In the genomic region with DNA sequence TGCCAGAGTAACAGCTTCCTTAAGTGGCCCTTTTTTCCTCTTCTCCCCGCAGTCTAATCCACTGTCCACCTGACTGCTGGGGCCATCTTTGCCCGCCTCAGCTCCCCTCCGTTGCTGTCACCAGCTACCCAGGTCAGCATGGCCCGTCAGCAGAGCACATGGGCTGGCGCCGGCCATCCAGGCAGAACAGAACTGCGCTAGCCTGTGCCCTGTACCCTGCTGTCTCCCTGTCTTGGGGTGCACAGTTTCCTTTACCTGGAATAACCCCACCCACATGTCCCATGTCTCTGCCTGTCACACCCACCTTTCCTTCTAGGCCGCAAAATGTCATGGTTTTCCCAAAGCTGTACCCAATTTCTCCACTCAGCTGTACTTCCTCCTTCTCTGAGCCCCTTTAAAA, we compare ENCODE assay signal across 15 cellular contexts. TPM values are rescaled to one million over a fixed set of nuclear protein-coding genes. Genes with fewer than 3 reads are reported as not detected.
A peak's percentile ranks its signal among the peaks of the same experiment; 100 is the strongest.
DNase-seq lines count a peak whose midpoint lies in the region; ATAC-seq and TF ChIP-seq lines count a peak whose summit lies in the region.
"Had no signal": no experiment of that assay in that cellular context is flagged by ENCODE, and none has a peak within 500 bp of the region (broad histone marks: within the 10 kb centered on the region; RNA-seq: fewer than 3 reads in every experiment).

No MANE protein-coding gene starts in this region.

- H3K9ac ChIP-seq in trophoblast cell (ENCODE audit: low read length): peak overlapping the region; percentile 20
- H3K9ac ChIP-seq: KMS-11 had no signal

- CTCF ChIA-PET in activated CD8-positive, alpha-beta T cell treated with anti-CD3 and anti-CD28 coated beads for 36 hours (lab: Charles Lee): no interaction called here

- no peak overlapping the region for H2BK5ac ChIP-seq in trophoblast cell (ENCODE audit: low read depth, low read length, poor library complexity)

- H2AFZ ChIP-seq in trophoblast cell (ENCODE audit: insufficient read depth, low read length, poor library complexity): no peak overlapping the region

- H3K4me2 ChIP-seq in trophoblast cell (ENCODE audit: low read length): no peak overlapping the region
- H3K4me2 ChIP-seq: KMS-11 had no signal

- no peak for TF ChIP-seq CTCF in C4-2B (conservative IDR thresholded peaks at IDR 0.05)
- no peak for TF ChIP-seq CTCF in dorsolateral prefrontal cortex (IDR thresholded peaks at IDR 0.05 in 54 of 56, conservative IDR thresholded peaks at IDR 0.05 in 2 of 56; ENCODE audit: low read depth in 1 of 56, partially characterized antibody in 56 of 56)
- no peak for TF ChIP-seq CTCF in activated CD8-positive, alpha-beta T cell treated with anti-CD3 and anti-CD28 coated beads for 36 hours (IDR thresholded peaks at IDR 0.05)
- TF ChIP-seq CTCF in left lung (IDR thresholded peaks at IDR 0.05): no peak
- TF ChIP-seq CTCF in mucosa of descending colon (IDR thresholded peaks at IDR 0.05): no peak

- no peak overlapping the region for H4K12ac ChIP-seq in trophoblast cell (ENCODE audit: low read depth, low read length)

- no peak overlapping the region for H2BK120ac ChIP-seq in trophoblast cell (ENCODE audit: insufficient read depth, low read length, poor library complexity)

- H3K9me3 Mint-ChIP-seq in activated CD8-positive, alpha-beta T cell treated with anti-CD3 and anti-CD28 coated beads for 36 hours: no peaks in the 10 kb centered on the region

- H4K91ac ChIP-seq in trophoblast cell (ENCODE audit: low read depth, low read length): peak overlapping the region; percentile 50

- H3K4me3 Mint-ChIP-seq in T-helper 17 cell: no peak overlapping the region
- H3K4me3 Mint-ChIP-seq in activated CD8-positive, alpha-beta T cell treated with anti-CD3 and anti-CD28 coated beads for 36 hours: no peak overlapping the region

- H3K27me3 ChIP-seq in dorsolateral prefrontal cortex (no peaks in the 10 kb centered on the region), trophoblast cell (ENCODE audit: insufficient read depth, low read length) (no peaks in the 10 kb centered on the region), left lung (no peaks in the 10 kb centered on the region)

- peak overlapping the region; percentile 25 for H3K18ac ChIP-seq in trophoblast cell (ENCODE audit: low read length)

- H3K79me2 ChIP-seq in trophoblast cell (ENCODE audit: control insufficient read depth, insufficient read depth, low read length, poor library complexity): no peaks in the 10 kb centered on the region

- peak overlapping the region; percentile 36 for H3K14ac ChIP-seq in trophoblast cell (ENCODE audit: low read length)

- H3K4me1 ChIP-seq in trophoblast cell (ENCODE audit: control insufficient read depth in 1 of 2, insufficient read depth in 2 of 2, low read length in 2 of 2): peaks cover 8 to 18% of the 10 kb centered on the region in 2 experiments
- H3K4me1 ChIP-seq in left lung: no peaks in the 10 kb centered on the region
- H3K4me1 ChIP-seq in mucosa of descending colon (ENCODE audit: low read depth): no peaks in the 10 kb centered on the region

- H3K27ac ChIP-seq in C4-2B: peak overlapping the region; percentile 43
- peak overlapping the region; percentile 62 to 100 (median 93) for H3K27ac ChIP-seq in dorsolateral prefrontal cortex
- H3K27ac ChIP-seq in trophoblast cell (ENCODE audit: low read depth, low read length): no peak overlapping the region
- H3K27ac ChIP-seq in left lung: no peak overlapping the region
- H3K27ac ChIP-seq: KMS-11 had no signal

- peak overlapping the region; percentile 36 for H4K8ac ChIP-seq in trophoblast cell (ENCODE audit: low read depth, low read length)

- H3K9me3 ChIP-seq in T-helper 17 cell (ENCODE audit: control insufficient read depth, low read length, poor library complexity, severe bottlenecking): no peaks in the 10 kb centered on the region
- no peaks in the 10 kb centered on the region for H3K9me3 ChIP-seq in trophoblast cell (ENCODE audit: insufficient read depth, low read depth, low read length)
- H3K9me3 ChIP-seq in left lung: no peaks in the 10 kb centered on the region
- H3K9me3 ChIP-seq in mucosa of descending colon: no peaks in the 10 kb centered on the region

- DNase-seq in T-helper 17 cell: no peak
- DNase-seq in dorsolateral prefrontal cortex: no peak
- DNase-seq in trophoblast cell: no peak
- no peak for DNase-seq in HUDEP-2 (lab: John Stamatoyannopoulos, UW; ENCODE audit: unreplicated experiment in 76 of 76)
- DNase-seq in activated CD8-positive, alpha-beta T cell treated with anti-CD3 and anti-CD28 coated beads for 36 hours: no peak
- no peak for DNase-seq in left lung
- DNase-seq in mucosa of descending colon: no peak
- DNase-seq: DMS 273 treated with DMSO at 0.1 percent for 48 hours, GOT3, NCI-H1092, NCI-H2081 treated with DMSO at 0.1 percent for 48 hours, SHP77 had no signal

- no peak for ATAC-seq in T-helper 17 cell
- ATAC-seq in activated CD8-positive, alpha-beta T cell treated with anti-CD3 and anti-CD28 coated beads for 36 hours: no peak
- ATAC-seq in left lung: no peak
- ATAC-seq in mucosa of descending colon: no peak

- H3K27ac Mint-ChIP-seq in T-helper 17 cell: peak overlapping the region; percentile 37
- no peak overlapping the region for H3K27ac Mint-ChIP-seq in activated CD8-positive, alpha-beta T cell treated with anti-CD3 and anti-CD28 coated beads for 36 hours

- H3K4me1 Mint-ChIP-seq in T-helper 17 cell: peaks cover 2% of the 10 kb centered on the region
- H3K4me1 Mint-ChIP-seq in activated CD8-positive, alpha-beta T cell treated with anti-CD3 and anti-CD28 coated beads for 36 hours (ENCODE audit: low read depth): no peaks in the 10 kb centered on the region

- peak overlapping the region; percentile 51 for H2AK5ac ChIP-seq in trophoblast cell (ENCODE audit: low read length)

- H2BK12ac ChIP-seq in trophoblast cell (ENCODE audit: low read length): peak overlapping the region; percentile 85

- H3K23ac ChIP-seq in trophoblast cell (ENCODE audit: low read length): no peak overlapping the region

- no peaks in the 10 kb centered on the region for H3K36me3 Mint-ChIP-seq in T-helper 17 cell (ENCODE audit: low read depth)
- H3K36me3 Mint-ChIP-seq in activated CD8-positive, alpha-beta T cell treated with anti-CD3 and anti-CD28 coated beads for 36 hours (ENCODE audit: low read depth): no peaks in the 10 kb centered on the region

- POLR2A ChIA-PET in activated CD8-positive, alpha-beta T cell treated with anti-CD3 and anti-CD28 coated beads for 36 hours (lab: Charles Lee): interaction anchor here (1.4 to 1.6 kb wide), 2 partner anchors 10 to 16 kb away, joined by 3 to 4 read pairs; no protein-coding TSS in a partner anchor

- H3K79me1 ChIP-seq in trophoblast cell (ENCODE audit: low read length): peaks cover 8% of the 10 kb centered on the region

- H3K4ac ChIP-seq in trophoblast cell (ENCODE audit: low read depth, low read length): no peak overlapping the region

- no peaks in the 10 kb centered on the region for H3K27me3 Mint-ChIP-seq in T-helper 17 cell
- H3K27me3 Mint-ChIP-seq in activated CD8-positive, alpha-beta T cell treated with anti-CD3 and anti-CD28 coated beads for 36 hours: no peaks in the 10 kb centered on the region

- intact Hi-C loops in dorsolateral prefrontal cortex (cut with DNase I): loop anchor here in 1 of 2 donors (5.0 to 10.0 kb wide), 3 partner anchors 55 to 302 kb away; a partner anchor contains a TSS
- intact Hi-C loops in activated CD8-positive, alpha-beta T cell treated with anti-CD3 and anti-CD28 coated beads for 36 hours (cut with micrococcal nuclease): no loop called here
- intact Hi-C loops in left lung (cut with DNase I): no loop called here
- intact Hi-C loops in mucosa of descending colon (cut with DNase I, micrococcal nuclease): no loop called here

- H3K36me3 ChIP-seq in trophoblast cell (ENCODE audit: control insufficient read depth in 1 of 2, insufficient read depth in 2 of 2, low read length in 2 of 2): no peaks in the 10 kb centered on the region
- H3K36me3 ChIP-seq in left lung: no peaks in the 10 kb centered on the region
- no peaks in the 10 kb centered on the region for H3K36me3 ChIP-seq in mucosa of descending colon (ENCODE audit: low read depth)

- no CpG with 5 or more reads among the region's 8 CpGs for WGBS in trophoblast cell (ENCODE audit: extremely low coverage, insufficient coverage, insufficient read length)

- H3K4me3 ChIP-seq in dorsolateral prefrontal cortex (peak overlapping the region in 1 of 59 donors; percentile 12), trophoblast cell (ENCODE audit: low read depth, low read length) (no peak overlapping the region), left lung (no peak overlapping the region), mucosa of descending colon (no peak overlapping the region)

RNA-seq across cellular contexts. Expression of a gene that starts 55.7 kb away (rescaled TPM):
- total RNA-seq in T-helper 17 cell (1 to 10 TPM; 7.0 to 7.2 TPM), dorsolateral prefrontal cortex (100 to 1,000 TPM; 319 to 543 (median 428) TPM), left lung (1 to 10 TPM; 1.3 to 1.4 TPM), mucosa of descending colon (100 to 1,000 TPM in 1 of 3 donors, 1 to 10 TPM in 2; 8.3 to 113 (median 9.8) TPM)
- 4.0 and 4.1 TPM in 2 replicates for polyA plus RNA-seq in trophoblast cell (2013)
- total RNA-seq in activated CD8-positive, alpha-beta T cell treated with anti-CD3 and anti-CD28 coated beads for 36 hours: 1 to 10 TPM; 2.3 to 2.4 TPM
- total RNA-seq: A673 had no signal

Comparison
In these comparisons a context has a peak if more than half of its experiments do, and no peak if none do; other contexts are left out.
1. H3K27ac ChIP-seq: peak in C4-2B (single experiment) and dorsolateral prefrontal cortex (59 of 59); none in trophoblast cell (single experiment) and left lung (0 of 2).